2 cellular contexts compared by ENCODE assay signal in the genomic region with DNA sequence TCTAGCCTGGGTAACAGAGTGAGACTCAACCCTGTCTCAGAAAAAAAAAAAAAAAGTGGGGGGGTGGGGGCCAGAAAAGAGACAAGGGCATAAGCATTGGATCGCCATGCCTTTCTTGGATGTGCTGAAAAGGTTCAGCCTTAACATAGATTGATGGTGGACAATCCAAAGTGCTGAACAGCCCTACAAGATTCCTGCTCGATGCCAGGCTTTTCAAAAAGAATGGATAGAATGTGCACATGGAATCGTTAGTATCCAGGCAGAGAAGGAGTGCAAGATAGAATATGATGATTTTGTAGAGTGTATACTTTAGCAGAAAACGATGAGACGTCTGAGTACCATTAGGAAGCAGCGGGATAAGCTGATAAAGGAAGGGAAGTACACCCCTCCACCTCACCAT.
TF ChIP-seq lines count a peak whose summit lies in the region.

No MANE protein-coding gene starts in this region.

TF ChIP-seq in SK-N-SH treated with all-trans-retinoic acid at 6 μM for 48 hours, 23 proteins besides CTCF, POLR2A, EP300 and RAD21 (continued from another document):
- TF ChIP-seq, protein P1, sequence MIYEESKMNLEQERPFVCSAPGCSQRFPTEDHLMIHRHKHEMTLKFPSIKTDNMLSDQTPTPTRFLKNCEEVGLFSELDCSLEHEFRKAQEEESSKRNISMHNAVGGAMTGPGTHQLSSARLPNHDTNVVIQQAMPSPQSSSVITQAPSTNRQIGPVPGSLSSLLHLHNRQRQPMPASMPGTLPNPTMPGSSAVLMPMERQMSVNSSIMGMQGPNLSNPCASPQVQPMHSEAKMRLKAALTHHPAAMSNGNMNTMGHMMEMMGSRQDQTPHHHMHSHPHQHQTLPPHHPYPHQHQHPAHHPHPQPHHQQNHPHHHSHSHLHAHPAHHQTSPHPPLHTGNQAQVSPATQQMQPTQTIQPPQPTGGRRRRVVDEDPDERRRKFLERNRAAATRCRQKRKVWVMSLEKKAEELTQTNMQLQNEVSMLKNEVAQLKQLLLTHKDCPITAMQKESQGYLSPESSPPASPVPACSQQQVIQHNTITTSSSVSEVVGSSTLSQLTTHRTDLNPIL (CRISPR knock-in tag; IDR thresholded peaks at IDR 0.05; ENCODE audit: low read depth): no peak
- TF ChIP-seq ZNF8 (CRISPR knock-in tag; IDR thresholded peaks at IDR 0.05) (no peak), ISL1 (CRISPR knock-in tag; IDR thresholded peaks at IDR 0.05) (no peak)
- TF ChIP-seq, protein P2, sequence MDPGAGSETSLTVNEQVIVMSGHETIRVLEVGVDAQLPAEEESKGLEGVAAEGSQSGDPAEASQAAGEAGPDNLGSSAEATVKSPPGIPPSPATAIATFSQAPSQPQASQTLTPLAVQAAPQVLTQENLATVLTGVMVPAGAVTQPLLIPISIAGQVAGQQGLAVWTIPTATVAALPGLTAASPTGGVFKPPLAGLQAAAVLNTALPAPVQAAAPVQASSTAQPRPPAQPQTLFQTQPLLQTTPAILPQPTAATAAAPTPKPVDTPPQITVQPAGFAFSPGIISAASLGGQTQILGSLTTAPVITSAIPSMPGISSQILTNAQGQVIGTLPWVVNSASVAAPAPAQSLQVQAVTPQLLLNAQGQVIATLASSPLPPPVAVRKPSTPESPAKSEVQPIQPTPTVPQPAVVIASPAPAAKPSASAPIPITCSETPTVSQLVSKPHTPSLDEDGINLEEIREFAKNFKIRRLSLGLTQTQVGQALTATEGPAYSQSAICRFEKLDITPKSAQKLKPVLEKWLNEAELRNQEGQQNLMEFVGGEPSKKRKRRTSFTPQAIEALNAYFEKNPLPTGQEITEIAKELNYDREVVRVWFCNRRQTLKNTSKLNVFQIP (CRISPR knock-in tag; IDR thresholded peaks at IDR 0.05; ENCODE audit: borderline replicate concordance, low read depth): no peak
- TF ChIP-seq, protein P3, sequence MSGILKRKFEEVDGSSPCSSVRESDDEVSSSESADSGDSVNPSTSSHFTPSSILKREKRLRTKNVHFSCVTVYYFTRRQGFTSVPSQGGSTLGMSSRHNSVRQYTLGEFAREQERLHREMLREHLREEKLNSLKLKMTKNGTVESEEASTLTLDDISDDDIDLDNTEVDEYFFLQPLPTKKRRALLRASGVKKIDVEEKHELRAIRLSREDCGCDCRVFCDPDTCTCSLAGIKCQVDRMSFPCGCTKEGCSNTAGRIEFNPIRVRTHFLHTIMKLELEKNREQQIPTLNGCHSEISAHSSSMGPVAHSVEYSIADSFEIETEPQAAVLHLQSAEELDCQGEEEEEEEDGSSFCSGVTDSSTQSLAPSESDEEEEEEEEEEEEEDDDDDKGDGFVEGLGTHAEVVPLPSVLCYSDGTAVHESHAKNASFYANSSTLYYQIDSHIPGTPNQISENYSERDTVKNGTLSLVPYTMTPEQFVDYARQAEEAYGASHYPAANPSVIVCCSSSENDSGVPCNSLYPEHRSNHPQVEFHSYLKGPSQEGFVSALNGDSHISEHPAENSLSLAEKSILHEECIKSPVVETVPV (CRISPR knock-in tag; IDR thresholded peaks at IDR 0.05): no peak

TF ChIP-seq in SK-N-SH, 30 proteins besides CTCF, POLR2A, EP300 and RAD21 (continued from another document):
- TF ChIP-seq, protein P4, sequence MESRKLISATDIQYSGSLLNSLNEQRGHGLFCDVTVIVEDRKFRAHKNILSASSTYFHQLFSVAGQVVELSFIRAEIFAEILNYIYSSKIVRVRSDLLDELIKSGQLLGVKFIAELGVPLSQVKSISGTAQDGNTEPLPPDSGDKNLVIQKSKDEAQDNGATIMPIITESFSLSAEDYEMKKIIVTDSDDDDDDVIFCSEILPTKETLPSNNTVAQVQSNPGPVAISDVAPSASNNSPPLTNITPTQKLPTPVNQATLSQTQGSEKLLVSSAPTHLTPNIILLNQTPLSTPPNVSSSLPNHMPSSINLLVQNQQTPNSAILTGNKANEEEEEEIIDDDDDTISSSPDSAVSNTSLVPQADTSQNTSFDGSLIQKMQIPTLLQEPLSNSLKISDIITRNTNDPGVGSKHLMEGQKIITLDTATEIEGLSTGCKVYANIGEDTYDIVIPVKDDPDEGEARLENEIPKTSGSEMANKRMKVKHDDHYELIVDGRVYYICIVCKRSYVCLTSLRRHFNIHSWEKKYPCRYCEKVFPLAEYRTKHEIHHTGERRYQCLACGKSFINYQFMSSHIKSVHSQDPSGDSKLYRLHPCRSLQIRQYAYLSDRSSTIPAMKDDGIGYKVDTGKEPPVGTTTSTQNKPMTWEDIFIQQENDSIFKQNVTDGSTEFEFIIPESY (IDR thresholded peaks at IDR 0.05; ENCODE audit: borderline replicate concordance, low read depth): no peak
- TF ChIP-seq MXI1 (IDR thresholded peaks at IDR 0.05; ENCODE audit: low read depth, low read length): no peak
- no peak for TF ChIP-seq RXRA (IDR thresholded peaks at IDR 0.05; ENCODE audit: borderline replicate concordance, low read depth)
- TF ChIP-seq GATA2 (CRISPR knock-in tag; IDR thresholded peaks at IDR 0.05): no peak
